18 cellular contexts compared by ENCODE assay signal in genomic region chr5:145996135-145996534, GRCh38.
"Had no signal": no experiment of that assay in that cellular context is flagged by ENCODE, and none has a peak within 500 bp of the region (broad histone marks: within the 10 kb centered on the region; RNA-seq: fewer than 3 reads in every experiment).

No MANE protein-coding gene starts in this region.

- H3K27ac ChIP-seq: dorsolateral prefrontal cortex, skin epidermis, tibial artery, uterus, WERI-Rb-1 had no signal

- DNase-seq: activated CD4-positive, alpha-beta memory T cell treated with anti-CD3 and anti-CD28 coated beads for 36 hours; activated CD8-positive, alpha-beta memory T cell treated with anti-CD3 and anti-CD28 coated beads, Interleukin-2, amount 10 ng/mL, durations not matched to agents 7 days and 5 days; activated naive CD4-positive, alpha-beta T cell treated with anti-CD3 and anti-CD28 coated beads, Interleukin-2, amount 10 ng/mL, durations not matched to agents 7 days and 5 days; activated T-cell treated with anti-CD3 and anti-CD28 coated beads, Interleukin-2, amount 50 U/mL, for 1 hour; dorsolateral prefrontal cortex; endodermal cell; erythroblast; hippocampal formation; nucleus accumbens; right cardiac atrium; stimulated activated CD4-positive, alpha-beta T cell treated with anti-CD3 and anti-CD28 coated beads, Interleukin-15, amount 100 ng/mL, for 24 hours; stimulated activated CD4-positive, alpha-beta T cell treated with anti-CD3 and anti-CD28 coated beads, Interleukin-4, amount 100 ng/mL, for 1 hour; stimulated activated naive CD4-positive, alpha-beta T cell; tibial artery; uterus; WERI-Rb-1 had no signal

- H3K36me3 ChIP-seq: tibial artery, uterus, WERI-Rb-1 had no signal

- FAIRE-seq: astrocyte had no signal

- H3K4me1 ChIP-seq: tibial artery, uterus had no signal

- H3K27me3 ChIP-seq: dorsolateral prefrontal cortex, tibial artery, uterus had no signal

- H3K4me3 ChIP-seq: dorsolateral prefrontal cortex, skin epidermis, tibial artery, uterus had no signal

- ATAC-seq: activated CD8-positive, alpha-beta memory T cell treated with anti-CD3 and anti-CD28 coated beads, Interleukin-2, amount 10 ng/mL, durations not matched to agents 7 days and 5 days; right cardiac atrium had no signal

- H3K9me3 ChIP-seq: uterus had no signal
